ENCODE assay signal across 13 cellular contexts in genomic region chr2:173427887-173428683, GRCh38.
DNase-seq lines count a peak whose midpoint lies in the region; ATAC-seq, FAIRE-seq and TF ChIP-seq lines count a peak whose summit lies in the region.
"Had no signal": no experiment of that assay in that cellular context is flagged by ENCODE, and none has a peak within 500 bp of the region (broad histone marks: within the 10 kb centered on the region; RNA-seq: fewer than 3 reads in every experiment).

No MANE protein-coding gene starts in this region.

- FAIRE-seq in bronchial epithelial cell (lab: Jason Lieb, UNC) = peak; percentile 70

- ATAC-seq in left lung = peak; percentile 58
- ATAC-seq in upper lobe of left lung (ENCODE audit: low FRiP score in 2 of 2) = no peak

- no peaks in the 10 kb centered on the region for H3K36me3 Mint-ChIP-seq in Calu3 (ENCODE audit: insufficient read depth, unreplicated experiment)

- H3K27me3 ChIP-seq in bronchial epithelial cell (ENCODE audit: control insufficient read depth, insufficient read depth, low read length) (no peaks in the 10 kb centered on the region), left lung (peaks cover 0 to 10% of the 10 kb centered on the region in 2 donors), upper lobe of left lung (no peaks in the 10 kb centered on the region)

- no peak for TF ChIP-seq CTCF in Calu3 (IDR thresholded peaks at IDR 0.05; ENCODE audit: unreplicated experiment)
- TF ChIP-seq CTCF in bronchial epithelial cell (IDR thresholded peaks at IDR 0.05; ENCODE audit: insufficient read depth, low read length, severe bottlenecking) = no peak
- no peak for TF ChIP-seq CTCF in left lung (IDR thresholded peaks at IDR 0.05)
- no peak for TF ChIP-seq CTCF in upper lobe of left lung (IDR thresholded peaks at IDR 0.05)

- BruUV-seq in Calu3 (replicated peaks; lab: Mats Ljungman, UMichigan) = no TSS peak

- H3K36me3 ChIP-seq in bronchial epithelial cell (ENCODE audit: control insufficient read depth, insufficient read depth, low read length) = no peaks in the 10 kb centered on the region
- H3K36me3 ChIP-seq in left lung = no peaks in the 10 kb centered on the region
- no peaks in the 10 kb centered on the region for H3K36me3 ChIP-seq in upper lobe of left lung

- H3K4me3 ChIP-seq in bronchial epithelial cell (ENCODE audit: low read depth, low read length) = no peak overlapping the region
- no peak overlapping the region for H3K4me3 ChIP-seq in left lung
- no peak overlapping the region for H3K4me3 ChIP-seq in upper lobe of left lung

- H3K9me3 Mint-ChIP-seq in Calu3 (ENCODE audit: low read depth, unreplicated experiment) = no peaks in the 10 kb centered on the region
- H3K9me3 Mint-ChIP-seq: central memory CD8-positive, alpha-beta T cell had no signal

- intact Hi-C loops in Calu3 (cut with micrococcal nuclease; ENCODE audit: unreplicated experiment) (no loop called here), left lung (cut with DNase I) (no loop called here)

- no peak overlapping the region for H3K4me3 Mint-ChIP-seq in Calu3 (ENCODE audit: low read depth, unreplicated experiment)
- H3K4me3 Mint-ChIP-seq: central memory CD8-positive, alpha-beta T cell had no signal

- no peak overlapping the region for H3K27ac Mint-ChIP-seq in Calu3 (ENCODE audit: unreplicated experiment)

- no peak for TF ChIP-seq EP300 in upper lobe of left lung (IDR thresholded peaks at IDR 0.05)

- 75 to 78% methylated on average over 6 of the region's 6 CpGs for WGBS in upper lobe of left lung, 2 donors

- H3K27ac ChIP-seq in left lung (no peak overlapping the region), upper lobe of left lung (no peak overlapping the region)
- H3K27ac ChIP-seq: C4-2B had no signal

- H3K4me1 ChIP-seq in left lung = no peaks in the 10 kb centered on the region
- H3K4me1 ChIP-seq in upper lobe of left lung = no peaks in the 10 kb centered on the region

- H3K27me3 Mint-ChIP-seq in Calu3 (ENCODE audit: unreplicated experiment) = no peaks in the 10 kb centered on the region

- no peak for TF ChIP-seq POLR2A in upper lobe of left lung (IDR thresholded peaks at IDR 0.05)

- H3K4me1 Mint-ChIP-seq in Calu3 (ENCODE audit: low read depth, unreplicated experiment) = peaks cover 20% of the 10 kb centered on the region
- H3K4me1 Mint-ChIP-seq: central memory CD8-positive, alpha-beta T cell had no signal

- H3K9me3 ChIP-seq in left lung (no peaks in the 10 kb centered on the region), upper lobe of left lung (no peaks in the 10 kb centered on the region)

- DNase-seq in Calu3 (peak; percentile 11), M059J (ENCODE audit: low read depth) (peak; percentile 66), bronchial epithelial cell (ENCODE audit: low read depth) (peak; percentile 97), left lung (no peak), NCI-H748 (lab: John Stamatoyannopoulos, UW; ENCODE audit: unreplicated experiment) (no peak), HUDEP-2 (lab: John Stamatoyannopoulos, UW; ENCODE audit: unreplicated experiment in 76 of 76) (no peak), upper lobe of left lung (no peak)
- no peak for DNase-seq in activated CD8-positive, alpha-beta memory T cell treated with anti-CD3 and anti-CD28 coated beads, Interleukin-2, amount 50 U/mL, for 48 hours
- DNase-seq: GOT3; hypothalamus; stimulated activated CD4-positive, alpha-beta T cell treated with anti-CD3 and anti-CD28 coated beads, Interleukin-15, amount 100 ng/mL, for 24 hours had no signal

- CTCF ChIA-PET in Calu3 (lab: Charles Lee) = interaction anchor here (0.6 to 1.2 kb wide), 2 partner anchors 21 to 457 kb away, joined by 3 to 4 read pairs; no protein-coding TSS in a partner anchor

Comparison
In these comparisons a context has a peak if more than half of its experiments do, and no peak if none do; other contexts are left out.
1. DNase-seq: peak in Calu3 (single experiment), M059J (single experiment) and bronchial epithelial cell (single experiment); none in left lung (0 of 2), NCI-H748 (single experiment), HUDEP-2 (0 of 76), upper lobe of left lung (0 of 2) and activated CD8-positive, alpha-beta memory T cell treated with anti-CD3 and anti-CD28 coated beads, Interleukin-2, amount 50 U/mL, for 48 hours (single experiment).